Comparison of ENCODE assay signal across 11 cellular contexts in genomic region chr19:12997967-12998940, GRCh38. TPM values are rescaled to one million over a fixed set of nuclear protein-coding genes. Genes with fewer than 3 reads are reported as not detected.
DNase-seq lines count a peak whose midpoint lies in the region; ATAC-seq and TF ChIP-seq lines count a peak whose summit lies in the region.
"Had no signal": no experiment of that assay in that cellular context is flagged by ENCODE, and none has a peak within 500 bp of the region (broad histone marks: within the 10 kb centered on the region; RNA-seq: fewer than 3 reads in every experiment).

No MANE protein-coding gene starts in this region.

- POLR2A ChIA-PET in Panc1 (lab: Charles Lee): no interaction called here

- H3K9me3 ChIP-seq in Panc1 (ENCODE audit: control insufficient read depth, insufficient read depth, low read depth, low read length): no peaks in the 10 kb centered on the region

- no peaks in the 10 kb centered on the region for H3K36me3 ChIP-seq in Panc1 (ENCODE audit: control insufficient read depth, insufficient read depth, low read length)

- H3K27ac ChIP-seq in C4-2B: peak overlapping the region; percentile 100
- H3K27ac ChIP-seq in Panc1 (ENCODE audit: low read length): peak overlapping the region; percentile 83

- H3K4me3 ChIP-seq in Panc1 (ENCODE audit: low read depth in 2 of 2, low read length in 2 of 2) (no peak overlapping the region), fibroblast of pulmonary artery (replicated peaks; ENCODE audit: low read depth, low read length) (peak overlapping the region; percentile 75)

- in situ Hi-C loops in Panc1 (cut with HindIII; ENCODE audit: low pct_unique_long_range_greater_than_20kb, low sequenced_read_pairs): no loop called here

- no peaks in the 10 kb centered on the region for H3K27me3 ChIP-seq in Panc1 (ENCODE audit: control insufficient read depth, insufficient read depth, low read length)

- no peak for TF ChIP-seq CTCF in C4-2B (conservative IDR thresholded peaks at IDR 0.05)
- no peak for TF ChIP-seq CTCF in Panc1 (IDR thresholded peaks at IDR 0.05)
- TF ChIP-seq CTCF in fibroblast of pulmonary artery (IDR thresholded peaks at IDR 0.05; ENCODE audit: low read length, missing control alignments): no peak

- peaks cover 22% of the 10 kb centered on the region for H3K4me1 ChIP-seq in Panc1 (ENCODE audit: control insufficient read depth, insufficient read depth, low read length)

- CTCF ChIA-PET in Panc1 (lab: Charles Lee): no interaction called here

- no peak for DNase-seq in Panc1 (ENCODE audit: low read depth, low spot score)
- no peak for DNase-seq in fibroblast of pulmonary artery (ENCODE audit: low read depth)
- no peak for DNase-seq in sciatic nerve (ENCODE audit: low spot score)
- DNase-seq in posterior cingulate gyrus: no peak
- no peak for DNase-seq in NCI-H1694 treated with DMSO at 0.1 percent for 48 hours (lab: John Stamatoyannopoulos, UW)
- no peak for DNase-seq in HUDEP-2 (lab: John Stamatoyannopoulos, UW; ENCODE audit: unreplicated experiment in 76 of 76)
- DNase-seq: dermis blood vessel endothelial cell, DMS79 treated with DMSO at 0.1 percent for 48 hours, NCI-H524 treated with DMSO at 0.1 percent for 48 hours had no signal

- intact Hi-C loops in Panc1 (cut with micrococcal nuclease; ENCODE audit: unreplicated experiment): no loop called here
- intact Hi-C loops in sciatic nerve (cut with DNase I): no loop called here
- intact Hi-C loops in posterior cingulate gyrus (cut with DNase I): no loop called here

- BruUV-seq in Panc1 (replicated peaks; lab: Mats Ljungman, UMichigan): TSS peak; percentile 83

- ATAC-seq in Panc1 (no peak), sciatic nerve (peak; percentile 2), HG03457 (IDR thresholded peaks at IDR 0.05; ENCODE audit: unreplicated experiment) (no peak)

RNA-seq across cellular contexts. Expression of gene NFIX, which starts 3.0 kb away (rescaled TPM):
- total RNA-seq in Panc1 (2021; ENCODE audit: unreplicated experiment) (144 TPM), sciatic nerve (131 TPM)
- polyA plus RNA-seq in Panc1 (2012; ENCODE audit: insufficient read length): 107 TPM

RNA-seq across cellular contexts. Expression of gene DAND5, which starts 28.9 kb away (rescaled TPM):
- total RNA-seq in Panc1 (2021; ENCODE audit: unreplicated experiment): 0.54 TPM
- 1.5 TPM for polyA plus RNA-seq in Panc1 (2012; ENCODE audit: insufficient read length)
- total RNA-seq in sciatic nerve: not detected

RNA-seq across cellular contexts. Expression of gene GADD45GIP1, which starts 41.2 kb away (rescaled TPM):
- 36.7 TPM for total RNA-seq in Panc1 (2021; ENCODE audit: unreplicated experiment)
- 86.1 TPM for polyA plus RNA-seq in Panc1 (2012; ENCODE audit: insufficient read length)
- total RNA-seq in sciatic nerve: 13.7 TPM

RNA-seq across cellular contexts. Expression of gene RAD23A, which starts 52.6 kb away (rescaled TPM):
- total RNA-seq in Panc1 (2021; ENCODE audit: unreplicated experiment): 111 TPM
- polyA plus RNA-seq in Panc1 (2012; ENCODE audit: insufficient read length): 173 TPM
- total RNA-seq in sciatic nerve: 102 TPM

RNA-seq across cellular contexts. Expression of gene CALR, which starts 59.8 kb away (rescaled TPM):
- 1,060 TPM for total RNA-seq in Panc1 (2021; ENCODE audit: unreplicated experiment)
- polyA plus RNA-seq in Panc1 (2012; ENCODE audit: insufficient read length): 775 TPM
- 454 TPM for total RNA-seq in sciatic nerve
